ENCODE assay signal across 21 cellular contexts in the genomic region with DNA sequence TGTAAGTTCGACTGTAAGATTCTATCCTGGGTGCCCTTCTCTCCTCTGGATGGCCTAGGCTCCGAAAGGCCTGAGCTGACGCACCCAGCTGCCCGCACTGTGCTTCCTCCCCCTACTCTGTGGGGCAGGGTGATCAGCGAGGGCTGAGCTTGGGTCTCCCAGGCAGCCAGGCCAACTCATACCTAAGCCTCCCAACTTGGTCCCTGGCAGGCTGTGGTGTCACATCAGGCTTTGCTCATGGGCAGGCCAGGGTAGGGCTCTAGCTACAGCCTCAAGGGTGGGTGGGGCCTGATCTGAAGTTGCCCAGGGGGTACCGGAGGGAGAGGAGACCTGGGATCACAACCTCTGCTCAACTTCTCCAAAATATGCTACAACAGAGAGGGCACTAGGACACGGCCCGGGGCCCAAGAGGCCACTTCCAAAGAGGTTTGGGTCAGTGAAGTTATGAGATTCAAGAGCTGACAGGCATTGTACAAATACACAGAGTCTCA.
A peak's percentile ranks its signal among the peaks of the same experiment; 100 is the strongest.
DNase-seq lines count a peak whose midpoint lies in the region; ATAC-seq and TF ChIP-seq lines count a peak whose summit lies in the region.
"Had no signal": no experiment of that assay in that cellular context is flagged by ENCODE, and none has a peak within 500 bp of the region (broad histone marks: within the 10 kb centered on the region; RNA-seq: fewer than 3 reads in every experiment).

No MANE protein-coding gene starts in this region.

- no peaks in the 10 kb centered on the region for H3K79me2 ChIP-seq in osteoblast (ENCODE audit: insufficient read depth, low read length)

- peaks cover 7% of the 10 kb centered on the region for H4K20me1 ChIP-seq in osteoblast (ENCODE audit: insufficient read depth, low read length)

- H3K27ac ChIP-seq in heart left ventricle (peak overlapping the region in 9 of 12 donors; percentile 38 to 79 (median 60)), heart right ventricle (peak overlapping the region in 5 of 10 donors; percentile 51 to 72 (median 58)), coronary artery (peak overlapping the region; percentile 17 to 77), osteoblast (ENCODE audit: low read depth, low read length) (no peak overlapping the region)
- H3K27ac ChIP-seq: GM23248, SJCRH30 had no signal

- H3K36me3 ChIP-seq in heart left ventricle (peaks cover 0 to 57% (median 14%) of the 10 kb centered on the region in 9 donors), heart right ventricle (peaks cover 0 to 50% (median 0%) of the 10 kb centered on the region in 9 donors), osteoblast (ENCODE audit: insufficient read depth, low read length) (no peaks in the 10 kb centered on the region), HAP-1 (replicated peaks) (no peaks in the 10 kb centered on the region)
- H3K36me3 ChIP-seq: SJCRH30 had no signal

- whole genome bisulfite sequencing in heart left ventricle, 4 donors: 68 to 89% (median 79%) methylated on average over 3 to 8 of the region's 8 CpGs
- WGBS in heart right ventricle, 2 donors: 81 to 88% methylated on average over 8 of the region's 8 CpGs

- DNase-seq in heart left ventricle: peak in 2 of 5 donors; percentile 26 to 43
- no peak for DNase-seq in heart right ventricle
- no peak for DNase-seq in coronary artery (ENCODE audit: low spot score)
- peak; percentile 34 for DNase-seq in osteoblast (ENCODE audit: insufficient read length, low spot score, missing footprints)
- DNase-seq in T-helper 9 cell: no peak
- no peak for DNase-seq in HAP-1 (ENCODE audit: low spot score in 2 of 2)
- no peak for DNase-seq in DMS79 treated with DMSO at 0.1 percent for 48 hours (lab: John Stamatoyannopoulos, UW)
- DNase-seq: Caco-2; CD8-positive, alpha-beta T cell; EL; GDM1; GM23248; H7; IMR-90; KG1; MM.1S; NCI-H2029; NCI-H524 treated with DMSO at 0.1 percent for 48 hours; NCI-H774; SJCRH30 had no signal

- H3K27me3 ChIP-seq in heart left ventricle: no peaks in the 10 kb centered on the region
- H3K27me3 ChIP-seq in heart right ventricle: no peaks in the 10 kb centered on the region
- H3K27me3 ChIP-seq in osteoblast (ENCODE audit: insufficient read depth, low read length): peaks cover 58% of the 10 kb centered on the region
- H3K27me3 ChIP-seq in HAP-1 (ENCODE audit: low read depth): peaks cover 3% of the 10 kb centered on the region; the same call in 1 of the 2 replicates

- in situ Hi-C loops in HAP-1 (cut with MboI; ENCODE audit: low sequenced_read_pairs): loop anchor here (5.0 kb wide), 1 partner anchor 161 kb away; no protein-coding TSS in a partner anchor

- TF ChIP-seq CTCF in heart left ventricle (IDR thresholded peaks at IDR 0.05): no peak
- no peak for TF ChIP-seq CTCF in heart right ventricle (IDR thresholded peaks at IDR 0.05)
- TF ChIP-seq CTCF in coronary artery (IDR thresholded peaks at IDR 0.05): no peak
- TF ChIP-seq CTCF in osteoblast (IDR thresholded peaks at IDR 0.05; ENCODE audit: extremely low read depth, low read depth, low read length): no peak

- ATAC-seq in heart left ventricle (no peak), heart right ventricle (no peak)
- ATAC-seq: CD8-positive, alpha-beta T cell; GM12878 had no signal

- peaks cover 0 to 73% (median 18%) of the 10 kb centered on the region in 12 donors for H3K4me1 ChIP-seq in heart left ventricle
- H3K4me1 ChIP-seq in heart right ventricle: peaks cover 9 to 78% (median 31%) of the 10 kb centered on the region in 9 donors
- no peaks in the 10 kb centered on the region for H3K4me1 ChIP-seq in osteoblast (ENCODE audit: insufficient read depth, low read length)
- no peaks in the 10 kb centered on the region for H3K4me1 ChIP-seq in HAP-1
- H3K4me1 ChIP-seq: Caco-2, SJCRH30 had no signal

- no peak for TF ChIP-seq POLR2A in heart left ventricle (IDR thresholded peaks at IDR 0.05)

- intact Hi-C loops in heart left ventricle (cut with DNase I): loop anchor here in 4 of 10 donors (2.0 to 5.0 kb wide), 4 partner anchors 121 to 236 kb away; partner anchors contain the start of gene ADCY5 (in 3 of the 4)
- intact Hi-C loops in heart right ventricle (cut with DNase I): loop anchor here in 8 of 10 donors (5.0 kb wide), 2 partner anchors 121 to 231 kb away; partner anchors contain the start of gene ADCY5 (in 1 of the 8)

- H3K4me3 ChIP-seq in heart left ventricle (no peak overlapping the region), heart right ventricle (peak overlapping the region in 1 of 10 donors; percentile 3), coronary artery (no peak overlapping the region), osteoblast (ENCODE audit: insufficient read depth, low read length) (no peak overlapping the region), HAP-1 (no peak overlapping the region)
- H3K4me3 ChIP-seq: GM12878, GM23248, SJCRH30 had no signal

- H3K4me2 ChIP-seq in osteoblast (ENCODE audit: insufficient read depth, low read length): no peak overlapping the region

- H2AFZ ChIP-seq in osteoblast (ENCODE audit: low read length): no peak overlapping the region
- H2AFZ ChIP-seq: GM23248 had no signal

- H3K9me3 ChIP-seq in heart left ventricle (no peaks in the 10 kb centered on the region), heart right ventricle (no peaks in the 10 kb centered on the region), osteoblast (ENCODE audit: low read depth, low read length) (no peaks in the 10 kb centered on the region), HAP-1 (no peaks in the 10 kb centered on the region)
- H3K9me3 ChIP-seq: Caco-2, SJCRH30 had no signal
